Comparison of ENCODE assay signal across 8 cellular contexts in genomic region chr2:11477994-11478393, GRCh38. TPM values are rescaled to one million over a fixed set of nuclear protein-coding genes. Genes with fewer than 3 reads are reported as not detected.
DNase-seq lines count a peak whose midpoint lies in the region; ATAC-seq lines count a peak whose summit lies in the region.

No MANE protein-coding gene starts in this region.

- H3K9me3 Mint-ChIP-seq in activated CD4-positive, alpha-beta memory T cell treated with anti-CD3 and anti-CD28 coated beads, Interleukin-2, amount 10 ng/mL, durations not matched to agents 7 days and 5 days = no peaks in the 10 kb centered on the region
- H3K9me3 Mint-ChIP-seq in memory B cell = no peaks in the 10 kb centered on the region

- ATAC-seq in GM18508 (IDR thresholded peaks at IDR 0.05; ENCODE audit: insufficient read depth, unreplicated experiment) = peak; percentile 63
- peak; percentile 77 for ATAC-seq in HG03159 (IDR thresholded peaks at IDR 0.05; ENCODE audit: unreplicated experiment)
- ATAC-seq in memory B cell (ENCODE audit: low read depth) = peak; percentile 70

- no peak overlapping the region for H3K27ac Mint-ChIP-seq in activated CD4-positive, alpha-beta memory T cell treated with anti-CD3 and anti-CD28 coated beads, Interleukin-2, amount 10 ng/mL, durations not matched to agents 7 days and 5 days
- no peak overlapping the region for H3K27ac Mint-ChIP-seq in memory B cell

- POLR2A ChIA-PET in activated CD4-positive, alpha-beta memory T cell treated with anti-CD3 and anti-CD28 coated beads, Interleukin-2, amount 10 ng/mL, durations not matched to agents 7 days and 5 days (lab: Charles Lee) = interaction anchor here (0.6 kb wide), 1 partner anchor 105 kb away, joined by 4 read pairs; no protein-coding TSS in a partner anchor

- H3K4me3 Mint-ChIP-seq in activated CD4-positive, alpha-beta memory T cell treated with anti-CD3 and anti-CD28 coated beads, Interleukin-2, amount 10 ng/mL, durations not matched to agents 7 days and 5 days = no peak overlapping the region
- H3K4me3 Mint-ChIP-seq in memory B cell = no peak overlapping the region

- H3K27me3 Mint-ChIP-seq in activated CD4-positive, alpha-beta memory T cell treated with anti-CD3 and anti-CD28 coated beads, Interleukin-2, amount 10 ng/mL, durations not matched to agents 7 days and 5 days = peaks cover 33% of the 10 kb centered on the region
- peaks cover 11% of the 10 kb centered on the region for H3K27me3 Mint-ChIP-seq in memory B cell

- H3K4me1 Mint-ChIP-seq in activated CD4-positive, alpha-beta memory T cell treated with anti-CD3 and anti-CD28 coated beads, Interleukin-2, amount 10 ng/mL, durations not matched to agents 7 days and 5 days = peaks cover under 1% of the 10 kb centered on the region
- H3K4me1 Mint-ChIP-seq in memory B cell = peaks cover 1% of the 10 kb centered on the region

- DNase-seq in ACHN = peak; percentile 89
- peak; percentile 49 to 93 for DNase-seq in NCI-H526 (lab: John Stamatoyannopoulos, UW)
- peak; percentile 83 for DNase-seq in activated CD4-positive, alpha-beta memory T cell treated with anti-CD3 and anti-CD28 coated beads, Interleukin-2, amount 10 ng/mL, durations not matched to agents 7 days and 5 days
- DNase-seq in effector CD8-positive, alpha-beta T cell (lab: John Stamatoyannopoulos, UW) = peak; percentile 78
- DNase-seq in memory B cell (ENCODE audit: low spot score in 2 of 2) = peak; percentile 75 to 78
- peak; percentile 31 to 58 for DNase-seq in stimulated activated CD8-positive, alpha-beta memory T cell treated with anti-CD3 and anti-CD28 coated beads, Interleukin-15, amount 100 ng/mL, for 4 hours (ENCODE audit: low read depth in 2 of 2)

- H3K36me3 Mint-ChIP-seq in activated CD4-positive, alpha-beta memory T cell treated with anti-CD3 and anti-CD28 coated beads, Interleukin-2, amount 10 ng/mL, durations not matched to agents 7 days and 5 days (ENCODE audit: low read depth) = no peaks in the 10 kb centered on the region
- H3K36me3 Mint-ChIP-seq in memory B cell = no peaks in the 10 kb centered on the region

- in situ Hi-C loops in ACHN (cut with HindIII; ENCODE audit: low pct_ligation_motif_present, low pct_unique_long_range_greater_than_20kb, low sequenced_read_pairs) = no loop called here

- CTCF ChIA-PET in activated CD4-positive, alpha-beta memory T cell treated with anti-CD3 and anti-CD28 coated beads, Interleukin-2, amount 10 ng/mL, durations not matched to agents 7 days and 5 days (lab: Charles Lee) = interaction anchor here (0.7 to 4.7 kb wide), 7 partner anchors 10 to 630 kb away, joined by 3 to 60 read pairs (median 4); partner anchors contain the start of gene E2F6

RNA-seq across cellular contexts. Expression of gene E2F6, which starts 12.0 kb away (rescaled TPM):
- 1 to 10 TPM; 5.9 to 6.6 TPM for total RNA-seq in activated CD4-positive, alpha-beta memory T cell treated with anti-CD3 and anti-CD28 coated beads, Interleukin-2, amount 10 ng/mL, durations not matched to agents 7 days and 5 days

RNA-seq across cellular contexts. Expression of gene GREB1, which starts 55.9 kb away (rescaled TPM):
- under 1 TPM; 0.13 to 0.33 TPM for total RNA-seq in activated CD4-positive, alpha-beta memory T cell treated with anti-CD3 and anti-CD28 coated beads, Interleukin-2, amount 10 ng/mL, durations not matched to agents 7 days and 5 days

Comparison
In these comparisons a context has a peak if more than half of its experiments do, and no peak if none do; other contexts are left out.
1. Peak in every context shown above with its lines: DNase-seq and ATAC-seq.